In the genomic region with DNA sequence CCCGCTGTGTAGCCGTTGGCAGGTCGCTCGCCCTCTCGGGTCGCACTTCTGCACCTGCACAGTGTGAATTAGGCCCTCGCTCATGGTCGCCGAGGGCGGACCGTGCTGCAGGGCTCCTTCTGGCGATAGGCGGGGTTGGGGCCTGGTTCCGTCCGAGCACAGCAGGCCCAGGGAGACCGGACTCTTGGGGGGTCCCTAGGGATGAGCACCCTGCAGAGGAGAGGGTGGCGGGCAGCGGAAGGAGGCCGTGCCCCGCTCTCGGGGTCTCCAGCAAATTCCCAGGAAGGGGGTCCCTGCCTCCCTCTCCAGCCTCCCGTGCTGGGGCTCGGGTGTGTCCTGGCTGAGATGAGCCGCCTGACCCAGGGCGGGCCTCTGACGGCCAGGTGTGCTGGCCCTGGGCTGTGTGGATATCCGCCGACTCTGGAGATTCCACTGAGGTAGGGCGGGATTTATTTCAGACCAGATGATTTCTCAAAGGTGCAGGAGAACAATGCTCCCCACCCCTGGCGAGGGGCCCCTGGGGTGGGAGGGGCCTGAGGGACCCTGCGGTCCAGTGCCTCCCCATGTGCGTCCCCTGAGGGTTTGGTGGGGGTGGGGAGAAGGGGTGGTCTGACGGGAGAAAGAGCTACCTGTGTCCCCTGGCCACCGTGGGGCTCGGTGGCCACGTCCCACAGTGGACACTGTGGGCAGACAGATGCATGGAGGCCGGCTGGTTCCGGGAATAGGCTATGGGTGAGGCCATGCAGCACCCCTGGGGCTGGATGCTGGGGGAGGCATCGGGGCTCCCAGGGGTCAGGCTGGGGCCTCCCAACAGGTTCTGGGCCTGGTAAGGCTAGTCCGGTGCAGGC, we compare ENCODE assay signal across 8 cellular contexts. TPM values are rescaled to one million over a fixed set of nuclear protein-coding genes. Genes with fewer than 3 reads are reported as not detected.
DNase-seq lines count a peak whose midpoint lies in the region; ATAC-seq and TF ChIP-seq lines count a peak whose summit lies in the region.

No MANE protein-coding gene starts in this region.

- peak overlapping the region in 1 of 10 donors; percentile 59 for H3K27ac Mint-ChIP-seq in naive thymus-derived CD8-positive, alpha-beta T cell

- ATAC-seq in HG03103 (IDR thresholded peaks at IDR 0.05; ENCODE audit: low read depth, unreplicated experiment) (peak; percentile 2), HG03135 (IDR thresholded peaks at IDR 0.05; ENCODE audit: unreplicated experiment) (no peak)
- peak in 1 of 2 donors; percentile 28 for ATAC-seq in naive thymus-derived CD8-positive, alpha-beta T cell

- H3K36me3 Mint-ChIP-seq in naive thymus-derived CD8-positive, alpha-beta T cell: no peaks in the 10 kb centered on the region

- no peak for TF ChIP-seq CTCF in colonic mucosa (IDR thresholded peaks at IDR 0.05)

- peak overlapping the region; percentile 61 to 74 for H3K9ac ChIP-seq in colonic mucosa (ENCODE audit: low read depth in 2 of 2, low read length in 2 of 2)

- no peaks in the 10 kb centered on the region for H3K27me3 Mint-ChIP-seq in naive thymus-derived CD8-positive, alpha-beta T cell

- no peaks in the 10 kb centered on the region for H3K4me1 ChIP-seq in colonic mucosa

- peak overlapping the region; percentile 71 for H3K4me3 ChIP-seq in colonic mucosa

- POLR2A ChIA-PET in naive thymus-derived CD8-positive, alpha-beta T cell (lab: Charles Lee): interaction anchor here (1.0 to 1.1 kb wide), 2 partner anchors 34 to 39 kb away, joined by 3 read pairs; no protein-coding TSS in a partner anchor

- intact Hi-C loops in colonic mucosa (cut with DNase I): no loop called here

- no peaks in the 10 kb centered on the region for H3K36me3 ChIP-seq in colonic mucosa

- H3K4me1 Mint-ChIP-seq in naive thymus-derived CD8-positive, alpha-beta T cell: peaks cover 6 to 10% (median 10%) of the 10 kb centered on the region in 4 donors

- no peaks in the 10 kb centered on the region for H3K9me3 ChIP-seq in colonic mucosa

- H3K4me3 Mint-ChIP-seq in naive thymus-derived CD8-positive, alpha-beta T cell: peak overlapping the region in 9 of 10 donors; percentile 41 to 73 (median 54)

- no peaks in the 10 kb centered on the region for H3K27me3 ChIP-seq in colonic mucosa

- H3K27ac ChIP-seq in colonic mucosa: peak overlapping the region; percentile 47

- peak; percentile 73 for DNase-seq in DMS53 treated with DMSO at 0.1 percent for 48 hours (lab: John Stamatoyannopoulos, UW; ENCODE audit: unreplicated experiment)
- peak; percentile 37 for DNase-seq in colonic mucosa
- DNase-seq in naive thymus-derived CD8-positive, alpha-beta T cell: peak in 1 of 10 donors; percentile 64
- no peak for DNase-seq in stimulated activated CD4-positive, alpha-beta T cell treated with anti-CD3 and anti-CD28 coated beads, Interleukin-4, amount 100 ng/mL, for 24 hours
- no peak for DNase-seq in cerebellar cortex (ENCODE audit: low spot score)
- DNase-seq in dedifferentiated amniotic fluid mesenchymal stem cell (ENCODE audit: extremely low spot score): no peak

- no peaks in the 10 kb centered on the region for H3K9me3 Mint-ChIP-seq in naive thymus-derived CD8-positive, alpha-beta T cell

RNA-seq across cellular contexts. Expression of gene FAM53A, which starts 0.9 kb away (rescaled TPM):
- total RNA-seq in colonic mucosa: 1 to 10 TPM in 1 of 2 donors, under 1 TPM in 1; 0.86 to 1.5 TPM
- total RNA-seq in naive thymus-derived CD8-positive, alpha-beta T cell: 1 to 10 TPM; 1.1 to 1.3 TPM
- 1 to 10 TPM in 2 of 3 donors, under 1 TPM in 1; 0.64 to 1.7 (median 1.2) TPM for polyA plus RNA-seq in naive thymus-derived CD8-positive, alpha-beta T cell

RNA-seq across cellular contexts. Expression of gene SLBP, which starts 27.1 kb away (rescaled TPM):
- 10 to 100 TPM; 30.1 to 56.9 TPM for total RNA-seq in colonic mucosa
- 10 to 100 TPM; 32.5 to 33.9 TPM for total RNA-seq in naive thymus-derived CD8-positive, alpha-beta T cell
- 10 to 100 TPM; 42.6 to 49.3 (median 46.6) TPM for polyA plus RNA-seq in naive thymus-derived CD8-positive, alpha-beta T cell

RNA-seq across cellular contexts. Expression of gene TMEM129, which starts 36.1 kb away (rescaled TPM):
- total RNA-seq in colonic mucosa: 10 to 100 TPM; 37.9 to 53.2 TPM
- 10 to 100 TPM; 34.0 to 35.2 TPM for total RNA-seq in naive thymus-derived CD8-positive, alpha-beta T cell
- polyA plus RNA-seq in naive thymus-derived CD8-positive, alpha-beta T cell: 10 to 100 TPM; 26.9 to 41.7 (median 28.4) TPM

RNA-seq across cellular contexts. Expression of gene TACC3, which starts 36.3 kb away (rescaled TPM):
- 10 to 100 TPM; 20.6 to 99.7 TPM for total RNA-seq in colonic mucosa
- total RNA-seq in naive thymus-derived CD8-positive, alpha-beta T cell: 100 to 1,000 TPM; 145 to 150 TPM
- 10 to 100 TPM; 38.7 to 91.6 (median 61.2) TPM for polyA plus RNA-seq in naive thymus-derived CD8-positive, alpha-beta T cell

Comparison
In these comparisons a context has a peak if more than half of its experiments do, and no peak if none do; other contexts are left out.
1. DNase-seq: peak in DMS53 treated with DMSO at 0.1 percent for 48 hours (single experiment) and colonic mucosa (single experiment); none in stimulated activated CD4-positive, alpha-beta T cell treated with anti-CD3 and anti-CD28 coated beads, Interleukin-4, amount 100 ng/mL, for 24 hours (single experiment), cerebellar cortex (single experiment) and dedifferentiated amniotic fluid mesenchymal stem cell (single experiment).